21 cellular contexts compared by ENCODE assay signal in the genomic region with DNA sequence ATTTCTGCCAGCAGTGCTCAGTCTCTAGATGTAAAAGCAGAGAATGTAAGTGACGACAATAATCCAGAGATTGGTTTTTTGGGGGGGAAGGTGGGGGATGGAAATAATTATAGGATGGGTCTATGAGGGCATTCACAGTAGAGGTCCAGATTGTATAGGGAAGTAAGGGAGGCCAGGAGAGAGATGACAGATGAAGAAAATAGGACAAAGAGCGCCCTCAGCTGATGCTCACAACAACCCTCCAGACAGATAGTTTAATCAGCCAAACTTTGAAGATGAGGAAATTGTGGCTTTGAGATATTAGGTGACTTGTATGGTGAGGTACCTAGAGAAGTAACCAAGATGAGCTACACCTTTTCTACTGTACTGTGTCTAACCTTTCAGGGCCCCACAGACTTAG.
"Had no signal": no experiment of that assay in that cellular context is flagged by ENCODE, and none has a peak within 500 bp of the region (broad histone marks: within the 10 kb centered on the region; RNA-seq: fewer than 3 reads in every experiment).

No MANE protein-coding gene starts in this region.

- H3K27ac ChIP-seq: esophagus muscularis mucosa, heart right ventricle, right atrium auricular region, stomach, thyroid gland, upper lobe of left lung, vagina had no signal

- H3K27ac Mint-ChIP-seq: activated CD4-positive, alpha-beta memory T cell treated with anti-CD3 and anti-CD28 coated beads, Interleukin-2, amount 10 ng/mL, durations not matched to agents 7 days and 5 days; activated CD4-positive, alpha-beta T cell treated with anti-CD3 and anti-CD28 coated beads, Interleukin-2, amount 10 ng/mL, durations not matched to agents 24 days and 14 days; activated naive CD8-positive, alpha-beta T cell; dendritic cell treated with granulocyte-macrophage colony-stimulating factor and Interleukin-4, amounts not matched to agents 40 ng/mL and 50 ng/mL, for 4 days; naive thymus-derived CD8-positive, alpha-beta T cell; stimulated activated naive B cell treated with anti-CD40 and anti-IgM and Interleukin-4, amounts not matched to agents 10 μg/mL and 1 μg/mL and 100 μg/mL, for 72 hours had no signal

- H3K4me1 ChIP-seq: esophagus muscularis mucosa, heart right ventricle, right atrium auricular region, stomach, upper lobe of left lung, vagina had no signal

- H3K9me3 ChIP-seq: esophagus muscularis mucosa, heart right ventricle, right atrium auricular region, stomach, thyroid gland, vagina had no signal

- H3K27me3 ChIP-seq: esophagus muscularis mucosa, right atrium auricular region, stomach, thyroid gland, upper lobe of left lung, vagina had no signal

- H3K36me3 Mint-ChIP-seq: activated naive CD8-positive, alpha-beta T cell; naive thymus-derived CD8-positive, alpha-beta T cell; stimulated activated naive B cell treated with anti-CD40 and anti-IgM and Interleukin-4, amounts not matched to agents 10 μg/mL and 1 μg/mL and 100 μg/mL, for 72 hours had no signal

- H3K4me3 Mint-ChIP-seq: activated CD4-positive, alpha-beta memory T cell treated with anti-CD3 and anti-CD28 coated beads, Interleukin-2, amount 10 ng/mL, durations not matched to agents 7 days and 5 days; activated CD4-positive, alpha-beta T cell treated with anti-CD3 and anti-CD28 coated beads, Interleukin-2, amount 10 ng/mL, durations not matched to agents 24 days and 14 days; activated naive CD8-positive, alpha-beta T cell; central memory CD8-positive, alpha-beta T cell; dendritic cell treated with granulocyte-macrophage colony-stimulating factor and Interleukin-4, amounts not matched to agents 40 ng/mL and 50 ng/mL, for 4 days; naive thymus-derived CD8-positive, alpha-beta T cell; neural crest cell; stimulated activated naive B cell treated with anti-CD40 and anti-IgM and Interleukin-4, amounts not matched to agents 10 μg/mL and 1 μg/mL and 100 μg/mL, for 72 hours had no signal

- H3K4me3 ChIP-seq: esophagus muscularis mucosa, heart right ventricle, right atrium auricular region, stomach, thyroid gland, upper lobe of left lung, vagina had no signal

- H3K27me3 Mint-ChIP-seq: activated CD4-positive, alpha-beta memory T cell treated with anti-CD3 and anti-CD28 coated beads, Interleukin-2, amount 10 ng/mL, durations not matched to agents 7 days and 5 days; dendritic cell treated with granulocyte-macrophage colony-stimulating factor and Interleukin-4, amounts not matched to agents 40 ng/mL and 50 ng/mL, for 4 days had no signal

- DNase-seq: activated CD4-positive, alpha-beta memory T cell treated with anti-CD3 and anti-CD28 coated beads, Interleukin-2, amount 10 ng/mL, durations not matched to agents 7 days and 5 days; activated CD4-positive, alpha-beta T cell treated with anti-CD3 and anti-CD28 coated beads, Interleukin-2, amount 10 ng/mL, durations not matched to agents 24 days and 14 days; activated CD4-positive, CD25-positive, alpha-beta regulatory T cell treated with anti-CD3 and anti-CD28 coated beads, Interleukin-2, amount 50 U/mL, for 72 hours; activated effector memory CD4-positive, alpha-beta T cell treated with Interleukin-2 at 50 U/mL for 16 hours; activated naive CD4-positive, alpha-beta T cell treated with Interleukin-2 at 50 U/mL for 16 hours; anterior cingulate cortex; heart right ventricle; naive thymus-derived CD8-positive, alpha-beta T cell; stimulated activated CD4-positive, alpha-beta T cell treated with anti-CD3 and anti-CD28 coated beads, Interleukin-15, amount 100 ng/mL, for 24 hours; stimulated activated CD4-positive, alpha-beta T cell treated with anti-CD3 and anti-CD28 coated beads, Interleukin-2, amount 100 ng/mL, for 24 hours; stimulated activated naive B cell treated with anti-CD40 and anti-IgM and Interleukin-4, amounts not matched to agents 10 μg/mL and 1 μg/mL and 100 μg/mL, for 72 hours; stomach; thyroid gland; upper lobe of left lung had no signal

- ATAC-seq: heart right ventricle; naive thymus-derived CD8-positive, alpha-beta T cell; stimulated activated naive B cell treated with anti-CD40 and anti-IgM and Interleukin-4, amounts not matched to agents 10 μg/mL and 1 μg/mL and 100 μg/mL, for 72 hours had no signal

- H3K36me3 ChIP-seq: esophagus muscularis mucosa, heart right ventricle, right atrium auricular region, stomach, thyroid gland, upper lobe of left lung, vagina had no signal

- H3K4me1 Mint-ChIP-seq: activated CD4-positive, alpha-beta memory T cell treated with anti-CD3 and anti-CD28 coated beads, Interleukin-2, amount 10 ng/mL, durations not matched to agents 7 days and 5 days; activated CD4-positive, alpha-beta T cell treated with anti-CD3 and anti-CD28 coated beads, Interleukin-2, amount 10 ng/mL, durations not matched to agents 24 days and 14 days; central memory CD8-positive, alpha-beta T cell; naive thymus-derived CD8-positive, alpha-beta T cell; neural crest cell; stimulated activated naive B cell treated with anti-CD40 and anti-IgM and Interleukin-4, amounts not matched to agents 10 μg/mL and 1 μg/mL and 100 μg/mL, for 72 hours had no signal

- H3K9me3 Mint-ChIP-seq: activated CD4-positive, alpha-beta memory T cell treated with anti-CD3 and anti-CD28 coated beads, Interleukin-2, amount 10 ng/mL, durations not matched to agents 7 days and 5 days; activated CD4-positive, alpha-beta T cell treated with anti-CD3 and anti-CD28 coated beads, Interleukin-2, amount 10 ng/mL, durations not matched to agents 24 days and 14 days; central memory CD8-positive, alpha-beta T cell; dendritic cell treated with granulocyte-macrophage colony-stimulating factor and Interleukin-4, amounts not matched to agents 40 ng/mL and 50 ng/mL, for 4 days; naive thymus-derived CD8-positive, alpha-beta T cell; neural crest cell; stimulated activated naive B cell treated with anti-CD40 and anti-IgM and Interleukin-4, amounts not matched to agents 10 μg/mL and 1 μg/mL and 100 μg/mL, for 72 hours had no signal
